In genomic region chr19:5178051-5178450, GRCh38 we compare ENCODE assay signal across 29 cellular contexts.
"Had no signal": no experiment of that assay in that cellular context is flagged by ENCODE, and none has a peak within 500 bp of the region (broad histone marks: within the 10 kb centered on the region; RNA-seq: fewer than 3 reads in every experiment).

No MANE protein-coding gene starts in this region.

- H3K9ac ChIP-seq: parathyroid adenoma had no signal

- H3K4me2 ChIP-seq: smooth muscle cell had no signal

- H2AFZ ChIP-seq: parathyroid adenoma had no signal

- H3K27ac ChIP-seq: neutrophil, ovary, parathyroid adenoma, psoas muscle, spleen, suprapubic skin, testis, tibial artery, transverse colon, upper lobe of left lung, vagina had no signal

- H3K4me1 ChIP-seq: parathyroid adenoma, psoas muscle, testis, tibial artery, transverse colon, upper lobe of left lung had no signal

- H3K79me2 ChIP-seq: parathyroid adenoma had no signal

- H3K9me3 ChIP-seq: neutrophil, ovary, psoas muscle, suprapubic skin, testis, tibial artery, transverse colon, upper lobe of left lung, vagina had no signal

- DNase-seq: naive thymus-derived CD4-positive, alpha-beta T cell; natural killer cell; nucleus accumbens; ovary; psoas muscle; right cardiac atrium; stimulated activated CD4-positive, alpha-beta T cell treated with anti-CD3 and anti-CD28 coated beads, Interleukin-12 subunit alpha, Interleukin-12 subunit beta, amount 100 ng/mL, for 4 hours; stimulated activated CD4-positive, alpha-beta T cell treated with anti-CD3 and anti-CD28 coated beads, Interleukin-1b, Interleukin-23, amount 100 ng/mL, for 48 hours; stimulated activated CD4-positive, alpha-beta T cell treated with anti-CD3 and anti-CD28 coated beads, Interleukin-4, amount 100 ng/mL, for 1 hour; stimulated activated CD4-positive, alpha-beta T cell treated with anti-CD3 and anti-CD28 coated beads, Interleukin-4, amount 100 ng/mL, for 4 hours; stimulated activated CD8-positive, alpha-beta memory T cell treated with anti-CD3 and anti-CD28 coated beads, Interleukin-4, amount 100 ng/mL, for 48 hours; stimulated activated naive CD4-positive, alpha-beta T cell; stimulated activated naive CD8-positive, alpha-beta T cell treated with anti-CD3 and anti-CD28 coated beads, Interleukin-15, amount 100 ng/mL, for 72 hours; stimulated activated naive CD8-positive, alpha-beta T cell treated with anti-CD3 and anti-CD28 coated beads, Interleukin-15, Interleukin-2, amounts not matched to agents 100 U/mL and 50 U/mL, for 24 hours; substantia nigra; testis; tibial artery; transverse colon had no signal

- FAIRE-seq: urothelium cell line had no signal

- H3K36me3 ChIP-seq: neutrophil, ovary, spleen, suprapubic skin, tibial artery, transverse colon, upper lobe of left lung, vagina had no signal

- H3K27me3 ChIP-seq: ovary, spleen, suprapubic skin, testis, tibial artery, transverse colon, upper lobe of left lung, vagina had no signal

- ATAC-seq: naive thymus-derived CD4-positive, alpha-beta T cell; natural killer cell; psoas muscle; right cardiac atrium; sciatic nerve; stimulated activated memory B cell treated with anti-CD40 and anti-IgM and Interleukin-4, amounts not matched to agents 10 μg/mL and 1 μg/mL and 100 μg/mL, for 72 hours; stimulated activated naive CD8-positive, alpha-beta T cell treated with anti-CD3 and anti-CD28 coated beads, Interleukin-15, amount 100 ng/mL, for 72 hours; stimulated activated naive CD8-positive, alpha-beta T cell treated with anti-CD3 and anti-CD28 coated beads, Interleukin-15, Interleukin-2, amounts not matched to agents 100 U/mL and 50 U/mL, for 24 hours had no signal

- H3K4me3 ChIP-seq: ovary, psoas muscle, skin epidermis, smooth muscle cell, spleen, suprapubic skin, testis, tibial artery, transverse colon, upper lobe of left lung, vagina had no signal
